Comparison of ENCODE assay signal across 22 cellular contexts in genomic region chr16:49093939-49094338, GRCh38.
"Had no signal": no experiment of that assay in that cellular context is flagged by ENCODE, and none has a peak within 500 bp of the region (broad histone marks: within the 10 kb centered on the region; RNA-seq: fewer than 3 reads in every experiment).

No MANE protein-coding gene starts in this region.

- H3K4me1 Mint-ChIP-seq: activated CD4-positive, alpha-beta T cell treated with anti-CD3 and anti-CD28 coated beads, Interleukin-2, amount 10 ng/mL, durations not matched to agents 24 days and 14 days; activated CD8-positive, alpha-beta memory T cell treated with anti-CD3 and anti-CD28 coated beads, Interleukin-2, amount 10 ng/mL, durations not matched to agents 7 days and 5 days; activated naive CD8-positive, alpha-beta T cell treated with anti-CD3 and anti-CD28 coated beads, Interleukin-2, amount 50 U/mL, for 24 hours; brain; IgD-negative memory B cell; T-helper 17 cell had no signal

- H3K36me3 ChIP-seq: cardiac muscle cell had no signal

- H3K4me3 ChIP-seq: cardiac muscle cell had no signal

- DNase-seq: activated CD4-positive, alpha-beta T cell treated with anti-CD3 and anti-CD28 coated beads, Interleukin-2, amount 10 ng/mL, durations not matched to agents 24 days and 14 days; activated CD4-positive, alpha-beta T cell treated with anti-CD3 and anti-CD28 coated beads, Interleukin-2, amount 50 U/mL, for 48 hours; activated CD4-positive, CD25-positive, alpha-beta regulatory T cell treated with anti-CD3 and anti-CD28 coated beads, Interleukin-2, amount 50 U/mL, for 72 hours; activated CD8-positive, alpha-beta memory T cell treated with anti-CD3 and anti-CD28 coated beads, Interleukin-2, amount 10 ng/mL, durations not matched to agents 7 days and 5 days; activated effector memory CD4-positive, alpha-beta T cell treated with anti-CD3 and anti-CD28 coated beads, Interleukin-2, amount 50 U/mL, for 16 hours; activated naive CD4-positive, alpha-beta T cell treated with Interleukin-2 at 50 U/mL for 16 hours; activated naive CD8-positive, alpha-beta T cell treated with anti-CD3 and anti-CD28 coated beads, Interleukin-2, amount 50 U/mL, for 24 hours; activated T-cell treated with anti-CD3 and anti-CD28 coated beads, Interleukin-2, amount 50 U/mL, for 4 hours; amniotic stem cell; KG1; NCI-H1048; NCI-H1417; NCI-H1930; NCI-H69; SHP77 treated with DMSO at 0.1 percent for 48 hours; T-helper 17 cell; T-helper 9 cell had no signal

- ATAC-seq: activated CD8-positive, alpha-beta memory T cell treated with anti-CD3 and anti-CD28 coated beads, Interleukin-2, amount 10 ng/mL, durations not matched to agents 7 days and 5 days; activated naive CD4-positive, alpha-beta T cell treated with anti-CD3 and anti-CD28 coated beads, Interleukin-2, amount 50 U/mL, for 72 hours; activated naive CD8-positive, alpha-beta T cell treated with anti-CD3 and anti-CD28 coated beads, Interleukin-2, amount 50 U/mL, for 24 hours; activated T-cell treated with anti-CD3 and anti-CD28 coated beads, Interleukin-2, amount 50 U/mL, for 4 hours; T-helper 17 cell; WTC11 had no signal

- H3K27ac ChIP-seq: cardiac muscle cell had no signal

- H3K36me3 Mint-ChIP-seq: activated CD8-positive, alpha-beta memory T cell treated with anti-CD3 and anti-CD28 coated beads, Interleukin-2, amount 10 ng/mL, durations not matched to agents 7 days and 5 days; activated naive CD4-positive, alpha-beta T cell treated with anti-CD3 and anti-CD28 coated beads, Interleukin-2, amount 50 U/mL, for 72 hours; brain; WTC11 had no signal

- H3K27ac Mint-ChIP-seq: activated CD4-positive, alpha-beta T cell treated with anti-CD3 and anti-CD28 coated beads, Interleukin-2, amount 10 ng/mL, durations not matched to agents 24 days and 14 days; activated CD8-positive, alpha-beta memory T cell treated with anti-CD3 and anti-CD28 coated beads, Interleukin-2, amount 10 ng/mL, durations not matched to agents 7 days and 5 days; activated naive CD4-positive, alpha-beta T cell treated with anti-CD3 and anti-CD28 coated beads, Interleukin-2, amount 50 U/mL, for 72 hours; activated naive CD8-positive, alpha-beta T cell treated with anti-CD3 and anti-CD28 coated beads, Interleukin-2, amount 50 U/mL, for 24 hours; IgD-negative memory B cell; T-helper 17 cell; WTC11 had no signal

- H3K4me3 Mint-ChIP-seq: activated CD4-positive, alpha-beta T cell treated with anti-CD3 and anti-CD28 coated beads, Interleukin-2, amount 10 ng/mL, durations not matched to agents 24 days and 14 days; activated CD8-positive, alpha-beta memory T cell treated with anti-CD3 and anti-CD28 coated beads, Interleukin-2, amount 10 ng/mL, durations not matched to agents 7 days and 5 days; activated naive CD8-positive, alpha-beta T cell treated with anti-CD3 and anti-CD28 coated beads, Interleukin-2, amount 50 U/mL, for 24 hours; activated T-cell treated with anti-CD3 and anti-CD28 coated beads, Interleukin-2, amount 50 U/mL, for 4 hours; brain; IgD-negative memory B cell; T-helper 17 cell; WTC11 had no signal

- H3K9me3 Mint-ChIP-seq: activated naive CD8-positive, alpha-beta T cell treated with anti-CD3 and anti-CD28 coated beads, Interleukin-2, amount 50 U/mL, for 24 hours had no signal

- H3K27me3 Mint-ChIP-seq: activated CD4-positive, alpha-beta T cell treated with anti-CD3 and anti-CD28 coated beads, Interleukin-2, amount 10 ng/mL, durations not matched to agents 24 days and 14 days; activated CD8-positive, alpha-beta memory T cell treated with anti-CD3 and anti-CD28 coated beads, Interleukin-2, amount 10 ng/mL, durations not matched to agents 7 days and 5 days; activated naive CD8-positive, alpha-beta T cell treated with anti-CD3 and anti-CD28 coated beads, Interleukin-2, amount 50 U/mL, for 24 hours; IgD-negative memory B cell; T-helper 17 cell had no signal
